ENCODE assay signal across 40 cellular contexts in the genomic region with DNA sequence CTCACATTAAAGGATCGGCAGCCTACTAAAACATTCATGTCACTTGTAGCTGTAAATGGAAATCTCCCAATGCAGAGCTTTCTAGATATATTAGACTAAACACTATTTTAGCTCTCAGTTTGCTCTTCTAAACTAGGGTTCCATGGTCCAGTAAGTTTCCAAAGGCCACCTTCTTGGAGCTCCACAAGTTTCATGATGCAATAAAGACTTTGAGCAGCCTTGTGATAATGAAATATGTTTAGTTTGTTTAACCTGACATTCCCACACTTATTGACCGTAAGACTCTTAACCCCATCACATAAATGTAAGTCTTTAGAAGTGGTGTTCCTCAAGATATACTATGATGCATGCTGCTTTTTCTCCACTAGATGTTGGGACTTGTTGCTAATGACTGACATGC.
"Had no signal": no experiment of that assay in that cellular context is flagged by ENCODE, and none has a peak within 500 bp of the region (broad histone marks: within the 10 kb centered on the region; RNA-seq: fewer than 3 reads in every experiment).

No MANE protein-coding gene starts in this region.

- H3K4me3 ChIP-seq: Peyer's patch had no signal

- DNase-seq: activated CD4-positive, alpha-beta memory T cell treated with anti-CD3 and anti-CD28 coated beads, Interleukin-2, amount 10 ng/mL, durations not matched to agents 7 days and 5 days; activated CD4-positive, alpha-beta T cell treated with anti-CD3 and anti-CD28 coated beads for 1 hour; activated CD4-positive, alpha-beta T cell treated with anti-CD3 and anti-CD28 coated beads for 48 hours; activated CD4-positive, CD25-positive, alpha-beta regulatory T cell; activated CD8-positive, alpha-beta memory T cell treated with anti-CD3 and anti-CD28 coated beads for 24 hours; activated CD8-positive, alpha-beta memory T cell treated with anti-CD3 and anti-CD28 coated beads, Interleukin-2, amount 10 ng/mL, durations not matched to agents 7 days and 5 days; activated CD8-positive, alpha-beta memory T cell treated with anti-CD3 and anti-CD28 coated beads, Interleukin-2, amount 50 U/mL, for 48 hours; activated effector memory CD4-positive, alpha-beta T cell treated with Interleukin-2 at 50 U/mL for 16 hours; activated naive CD4-positive, alpha-beta T cell; activated naive CD4-positive, alpha-beta T cell treated with anti-CD3 and anti-CD28 coated beads, Interleukin-2, amount 50 U/mL, for 16 hours; activated naive CD8-positive, alpha-beta T cell treated with anti-CD3 and anti-CD28 coated beads for 36 hours; activated T-cell treated with anti-CD3 and anti-CD28 coated beads, Interleukin-2, amount 50 U/mL, for 48 hours; amniotic stem cell; aorta; brain microvascular endothelial cell; central memory CD4-positive, alpha-beta T cell; KG1; MM.1S; MV-4-11; NCI-H1092 treated with DMSO at 0.1 percent for 48 hours; NCI-H1417; NCI-H146; NCI-H187; NCI-H2029 treated with DMSO at 0.1 percent for 48 hours; NCI-H2107; NCI-H2171; NCI-H510A; NCI-H526; NCI-H748 treated with DMSO at 0.1 percent for 48 hours; NK-92 treated with Interleukin-12 subunit alpha and Interleukin-12 subunit beta, amount 100 ng/mL, for 24 hours; PC-3; Peyer's patch; RPMI8226; SIG-M5; T-cell; T-helper 2 cell; T-helper 9 cell had no signal

- H3K27ac Mint-ChIP-seq: activated CD4-positive, alpha-beta memory T cell treated with anti-CD3 and anti-CD28 coated beads, Interleukin-2, amount 10 ng/mL, durations not matched to agents 7 days and 5 days; activated CD8-positive, alpha-beta memory T cell treated with anti-CD3 and anti-CD28 coated beads, Interleukin-2, amount 10 ng/mL, durations not matched to agents 7 days and 5 days; activated naive CD8-positive, alpha-beta T cell treated with anti-CD3 and anti-CD28 coated beads for 36 hours; T-cell had no signal

- H3K4me3 Mint-ChIP-seq: activated CD4-positive, alpha-beta memory T cell treated with anti-CD3 and anti-CD28 coated beads, Interleukin-2, amount 10 ng/mL, durations not matched to agents 7 days and 5 days; activated CD8-positive, alpha-beta memory T cell treated with anti-CD3 and anti-CD28 coated beads, Interleukin-2, amount 10 ng/mL, durations not matched to agents 7 days and 5 days; activated naive CD8-positive, alpha-beta T cell treated with anti-CD3 and anti-CD28 coated beads for 36 hours; T-cell had no signal

- H3K36me3 ChIP-seq: brain microvascular endothelial cell, Peyer's patch had no signal

- H3K27me3 ChIP-seq: brain microvascular endothelial cell, Peyer's patch had no signal

- H3K9me3 ChIP-seq: Peyer's patch had no signal

- H3K27ac ChIP-seq: brain microvascular endothelial cell, Peyer's patch, VCaP had no signal

- H3K4me1 Mint-ChIP-seq: activated CD4-positive, alpha-beta memory T cell treated with anti-CD3 and anti-CD28 coated beads, Interleukin-2, amount 10 ng/mL, durations not matched to agents 7 days and 5 days; activated CD8-positive, alpha-beta memory T cell treated with anti-CD3 and anti-CD28 coated beads, Interleukin-2, amount 10 ng/mL, durations not matched to agents 7 days and 5 days had no signal

- H3K27me3 Mint-ChIP-seq: activated CD4-positive, alpha-beta memory T cell treated with anti-CD3 and anti-CD28 coated beads, Interleukin-2, amount 10 ng/mL, durations not matched to agents 7 days and 5 days; activated CD8-positive, alpha-beta memory T cell treated with anti-CD3 and anti-CD28 coated beads, Interleukin-2, amount 10 ng/mL, durations not matched to agents 7 days and 5 days; activated naive CD8-positive, alpha-beta T cell treated with anti-CD3 and anti-CD28 coated beads for 36 hours; T-cell had no signal

- ATAC-seq: activated CD8-positive, alpha-beta memory T cell treated with anti-CD3 and anti-CD28 coated beads, Interleukin-2, amount 10 ng/mL, durations not matched to agents 7 days and 5 days; PC-3; Right ventricle myocardium inferior; SK-N-SH treated with all-trans-retinoic acid at 6 μM for 48 hours; T-cell had no signal

- H3K36me3 Mint-ChIP-seq: activated CD8-positive, alpha-beta memory T cell treated with anti-CD3 and anti-CD28 coated beads, Interleukin-2, amount 10 ng/mL, durations not matched to agents 7 days and 5 days had no signal
